ENCODE assay signal across 8 cellular contexts in the genomic region with DNA sequence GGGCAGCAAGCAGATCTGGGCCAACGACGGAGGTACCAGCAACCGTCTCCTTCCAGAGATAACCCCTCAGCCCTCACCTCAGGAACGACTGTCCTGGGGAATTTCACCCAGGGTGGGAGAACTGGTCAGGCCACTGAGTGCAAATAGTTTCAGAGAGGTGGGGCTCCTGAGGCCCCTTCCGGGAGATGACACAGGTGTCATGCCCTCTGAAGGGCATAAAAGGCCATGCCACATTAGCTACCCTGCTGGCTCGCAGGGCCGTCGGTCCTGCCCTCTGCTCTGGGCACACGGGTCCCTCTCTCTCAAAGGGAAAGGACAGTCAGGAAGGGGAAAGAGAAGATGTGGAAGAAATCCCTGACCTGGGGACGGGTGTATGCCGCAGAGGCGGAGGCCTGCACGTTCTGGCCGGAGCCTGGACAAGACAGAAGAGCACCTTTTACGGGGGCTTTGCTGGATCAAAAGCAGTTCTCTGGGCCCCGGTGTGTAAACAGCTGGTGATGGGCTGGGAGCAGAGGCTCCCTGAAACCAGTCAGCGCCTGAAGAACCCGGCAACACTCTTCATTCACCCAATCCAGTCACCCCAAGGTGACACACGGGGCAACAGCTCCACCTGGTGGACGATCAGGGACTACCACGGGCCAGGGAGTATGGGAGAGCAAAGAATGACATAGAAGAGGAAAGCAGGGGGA. TPM values are rescaled to one million over a fixed set of nuclear protein-coding genes. Genes with fewer than 3 reads are reported as not detected.
A peak's percentile ranks its signal among the peaks of the same experiment; 100 is the strongest.
DNase-seq lines count a peak whose midpoint lies in the region; ATAC-seq and TF ChIP-seq lines count a peak whose summit lies in the region.

No MANE protein-coding gene starts in this region.

- no peaks in the 10 kb centered on the region for H3K27me3 ChIP-seq in heart right ventricle
- peaks cover 0 to 10% (median 0%) of the 10 kb centered on the region in 3 donors for H3K27me3 ChIP-seq in psoas muscle (ENCODE audit: insufficient read depth in 3 of 3, low read length in 2 of 3)
- H3K27me3 ChIP-seq in aorta (ENCODE audit: control insufficient read depth in 1 of 2, insufficient read depth in 2 of 2, low read length in 1 of 2) = no peaks in the 10 kb centered on the region

- intact Hi-C loops in heart right ventricle (cut with DNase I) (loop anchor here (1.0 to 5.0 kb wide), 11 partner anchors 102 to 264 kb away; partner anchors contain the start of genes PRICKLE4 (in 8 of the 10), BYSL (in 4 of the 10), CCND3 (in 4 of the 10) and MED20 (in 4 of the 10)), psoas muscle (cut with DNase I) (loop anchor here (1.0 to 5.0 kb wide), 6 partner anchors 107 to 442 kb away; partner anchors contain the start of gene PRICKLE4 (in 2 of the 2)), aorta (cut with DNase I) (loop anchor here (2.0 to 5.0 kb wide), 4 partner anchors 107 to 263 kb away; partner anchors contain the start of gene PRICKLE4 (in 2 of the 2))

- DNase-seq in DMS53 (lab: John Stamatoyannopoulos, UW) (peak; percentile 89), NCI-H1436 (lab: John Stamatoyannopoulos, UW) (peak; percentile 81), T follicular helper cell (ENCODE audit: low read depth) (peak; percentile 91), heart right ventricle (peak; percentile 90 to 91), psoas muscle (peak; percentile 88 to 93), aorta (peak; percentile 91 to 96)
- DNase-seq in activated naive CD8-positive, alpha-beta T cell treated with anti-CD3 and anti-CD28 coated beads, Interleukin-2, amount 50 U/mL, for 16 hours (ENCODE audit: low read depth, low spot score) = peak; percentile 85

- CTCF ChIA-PET in HEK293 (lab: Yijun Ruan, JAX) = interaction anchor here (0.6 to 10.0 kb wide), 80 partner anchors 9 to 829 kb away, joined by 3 to 192 read pairs (median 4); partner anchors contain the start of genes BYSL, CCND3, FRS3 and MED20

- TF ChIP-seq CTCF in HEK293 (tag by site-specific recombination; IDR thresholded peaks at IDR 0.05) (peak; percentile 93), heart right ventricle (IDR thresholded peaks at IDR 0.05) (peak; percentile 92 to 97 (median 96)), psoas muscle (IDR thresholded peaks at IDR 0.05) (peak; percentile 99)

- 32 to 40% methylated on average over 21 of the region's 21 CpGs for WGBS in heart right ventricle, 2 donors
- WGBS in psoas muscle, 3 donors = 25 to 38% (median 31%) methylated on average over 21 of the region's 21 CpGs
- WGBS in aorta, 2 donors = 49% methylated on average over 21 of the region's 21 CpGs

- POLR2A ChIA-PET in HEK293 (lab: Yijun Ruan, JAX) = interaction anchor here (1.1 to 2.6 kb wide), 3 partner anchors 16 to 257 kb away, joined by 4 to 9 read pairs (median 5); partner anchors contain the start of genes BYSL and MED20

- H3K27ac ChIP-seq in HEK293 (ENCODE audit: extremely low read depth, low read depth, low read length) (no peak overlapping the region), heart right ventricle (peak overlapping the region in 9 of 10 donors; percentile 10 to 98 (median 92)), psoas muscle (no peak overlapping the region), aorta (ENCODE audit: low read depth in 1 of 2, low read length in 2 of 2) (no peak overlapping the region)

- H3K4me3 ChIP-seq in HEK293 (ENCODE audit: low read depth, low read length) (no peak overlapping the region), heart right ventricle (peak overlapping the region in 6 of 10 donors; percentile 5 to 28 (median 16)), psoas muscle (peak overlapping the region; percentile 25), aorta (ENCODE audit: low read length in 2 of 2) (no peak overlapping the region)

- ATAC-seq in heart right ventricle (peak; percentile 68 to 86 (median 76)), psoas muscle (peak; percentile 86 to 93 (median 92)), aorta (ENCODE audit: low FRiP score) (peak; percentile 89)

- no peaks in the 10 kb centered on the region for H3K36me3 ChIP-seq in HEK293 (ENCODE audit: control insufficient read depth in 2 of 2, insufficient read depth in 1 of 2, low read length in 2 of 2)
- H3K36me3 ChIP-seq in heart right ventricle = no peaks in the 10 kb centered on the region
- H3K36me3 ChIP-seq in psoas muscle (ENCODE audit: insufficient read depth in 1 of 2, low read depth in 1 of 2) = no peaks in the 10 kb centered on the region
- no peaks in the 10 kb centered on the region for H3K36me3 ChIP-seq in aorta (ENCODE audit: control insufficient read depth in 1 of 2, insufficient read depth in 2 of 2, low read length in 1 of 2)

- H3K9me3 ChIP-seq in HEK293 (ENCODE audit: control insufficient read depth, insufficient read depth, low read depth, low read length) (no peaks in the 10 kb centered on the region), heart right ventricle (no peaks in the 10 kb centered on the region), psoas muscle (no peaks in the 10 kb centered on the region), aorta (ENCODE audit: control insufficient read depth, low read length) (no peaks in the 10 kb centered on the region)

- H3K4me1 ChIP-seq in HEK293 (ENCODE audit: control insufficient read depth, insufficient read depth, low read length) = peaks cover 18% of the 10 kb centered on the region
- peaks cover 31 to 95% (median 83%) of the 10 kb centered on the region in 9 donors for H3K4me1 ChIP-seq in heart right ventricle
- peaks cover 40% of the 10 kb centered on the region for H3K4me1 ChIP-seq in psoas muscle
- peaks cover 0 to 2% of the 10 kb centered on the region in 2 donors for H3K4me1 ChIP-seq in aorta (ENCODE audit: control insufficient read depth in 1 of 2, insufficient read depth in 2 of 2, low read length in 2 of 2)

TF ChIP-seq in HEK293, 187 proteins besides CTCF, POLR2A, EP300 and RAD21 (continues in another document):
- TF ChIP-seq, protein P1, sequence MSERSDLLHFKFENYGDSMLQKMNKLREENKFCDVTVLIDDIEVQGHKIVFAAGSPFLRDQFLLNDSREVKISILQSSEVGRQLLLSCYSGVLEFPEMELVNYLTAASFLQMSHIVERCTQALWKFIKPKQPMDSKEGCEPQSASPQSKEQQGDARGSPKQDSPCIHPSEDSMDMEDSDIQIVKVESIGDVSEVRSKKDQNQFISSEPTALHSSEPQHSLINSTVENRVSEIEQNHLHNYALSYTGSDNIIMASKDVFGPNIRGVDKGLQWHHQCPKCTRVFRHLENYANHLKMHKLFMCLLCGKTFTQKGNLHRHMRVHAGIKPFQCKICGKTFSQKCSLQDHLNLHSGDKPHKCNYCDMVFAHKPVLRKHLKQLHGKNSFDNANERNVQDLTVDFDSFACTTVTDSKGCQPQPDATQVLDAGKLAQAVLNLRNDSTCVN (tag by site-specific recombination; optimal IDR thresholded peaks at IDR 0.05) = no peak
- TF ChIP-seq, protein P2, sequence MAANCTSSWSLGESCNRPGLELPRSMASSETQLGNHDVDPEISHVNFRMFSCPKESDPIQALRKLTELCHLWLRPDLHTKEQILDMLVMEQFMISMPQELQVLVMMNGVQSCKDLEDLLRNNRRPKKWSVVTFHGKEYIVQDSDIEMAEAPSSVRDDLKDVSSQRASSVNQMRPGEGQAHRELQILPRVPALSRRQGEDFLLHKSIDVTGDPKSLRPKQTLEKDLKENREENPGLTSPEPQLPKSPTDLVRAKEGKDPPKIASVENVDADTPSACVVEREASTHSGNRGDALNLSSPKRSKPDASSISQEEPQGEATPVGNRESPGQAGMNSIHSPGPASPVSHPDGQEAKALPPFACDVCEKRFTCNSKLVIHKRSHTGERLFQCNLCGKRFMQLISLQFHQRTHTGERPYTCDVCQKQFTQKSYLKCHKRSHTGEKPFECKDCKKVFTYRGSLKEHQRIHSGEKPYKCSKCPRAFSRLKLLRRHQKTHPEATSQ (tag by site-specific recombination; IDR thresholded peaks at IDR 0.05) = no peak
- TF ChIP-seq ZFHX2 (tag by site-specific recombination; conservative IDR thresholded peaks at IDR 0.05) (no peak), ZNF701 (tag by site-specific recombination; IDR thresholded peaks at IDR 0.05) (no peak), REST (tag by site-specific recombination; IDR thresholded peaks at IDR 0.05) (no peak), ZNF248 (tag by site-specific recombination; IDR thresholded peaks at IDR 0.05) (no peak), ZNF433 (tag by site-specific recombination; IDR thresholded peaks at IDR 0.05; ENCODE audit: low read depth) (no peak), PRDM1 (tag by site-specific recombination; IDR thresholded peaks at IDR 0.05) (no peak), ZFP3 (tag by site-specific recombination; IDR thresholded peaks at IDR 0.05; ENCODE audit: low read depth) (no peak), ZNF529 (tag by site-specific recombination; IDR thresholded peaks at IDR 0.05; ENCODE audit: insufficient replicate concordance) (no peak), ZNF138 (tag by site-specific recombination; IDR thresholded peaks at IDR 0.05; ENCODE audit: borderline replicate concordance) (no peak), ZNF549 (tag by site-specific recombination; IDR thresholded peaks at IDR 0.05) (no peak)

RNA-seq across cellular contexts. Expression of gene TAF8, which starts 6.4 kb away (rescaled TPM):
- total RNA-seq in heart right ventricle = 10 to 100 TPM; 21.0 to 38.1 (median 31.6) TPM
- 10 to 100 TPM; 15.2 to 20.1 TPM for polyA plus RNA-seq in heart right ventricle
- total RNA-seq in psoas muscle = 10 to 100 TPM; 16.6 to 23.9 (median 19.9) TPM
- polyA plus RNA-seq in psoas muscle = 10 to 100 TPM; 11.2 to 17.9 (median 12.6) TPM
- total RNA-seq in aorta = 10 to 100 TPM; 24.2 to 28.6 TPM
- polyA plus RNA-seq in aorta = 10 to 100 TPM; 14.7 to 15.0 TPM

Comparison
In these comparisons a context has a peak if more than half of its experiments do, and no peak if none do; other contexts are left out.
1. H3K27ac ChIP-seq: peak in heart right ventricle (9 of 10); none in HEK293 (single experiment), psoas muscle (single experiment) and aorta (0 of 2).
2. H3K4me3 ChIP-seq: peak in heart right ventricle (6 of 10) and psoas muscle (single experiment); none in HEK293 (single experiment) and aorta (0 of 2).
3. Peak in every context shown above with its lines, with median percentiles within 50 percentile points of each other: DNase-seq, CTCF ChIP-seq and ATAC-seq.